Comparison of ENCODE assay signal across 15 cellular contexts in the genomic region with DNA sequence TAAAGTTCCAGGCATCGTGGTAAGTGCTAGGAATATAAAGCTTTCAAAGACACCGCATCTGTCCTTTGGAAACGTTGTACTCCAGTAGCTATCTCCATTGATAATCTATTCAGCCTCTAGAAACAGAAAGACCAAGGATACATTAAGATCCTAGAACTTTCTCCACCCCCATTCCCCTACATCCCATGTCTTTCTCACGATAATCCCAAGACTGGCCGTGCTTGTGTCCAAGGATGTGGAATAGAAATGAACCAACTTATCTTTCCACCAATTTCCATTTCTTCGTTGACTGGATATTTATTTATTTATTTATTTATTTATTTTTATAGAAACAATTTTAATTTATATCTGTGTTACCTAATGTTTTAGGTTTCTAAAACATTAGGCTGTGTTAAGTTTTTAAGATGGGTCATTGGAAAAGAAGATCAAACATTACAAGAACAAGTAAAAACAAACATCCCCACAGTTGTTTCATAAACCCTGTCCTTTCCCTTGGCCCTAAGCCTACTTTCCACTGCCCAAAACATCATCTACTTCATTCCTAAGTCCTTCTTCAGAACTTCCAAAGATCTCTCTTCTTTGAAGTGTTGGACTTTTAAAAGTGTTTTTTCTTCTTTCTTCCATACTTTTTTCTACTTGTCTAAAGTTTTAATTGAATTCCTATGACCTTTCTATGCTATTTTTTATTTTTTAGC. TPM values are rescaled to one million over a fixed set of nuclear protein-coding genes. Genes with fewer than 3 reads are reported as not detected.
DNase-seq lines count a peak whose midpoint lies in the region; ATAC-seq, FAIRE-seq and TF ChIP-seq lines count a peak whose summit lies in the region.
"Had no signal": no experiment of that assay in that cellular context is flagged by ENCODE, and none has a peak within 500 bp of the region (broad histone marks: within the 10 kb centered on the region; RNA-seq: fewer than 3 reads in every experiment).

No MANE protein-coding gene starts in this region.

- H3K9me3 Mint-ChIP-seq in activated CD4-positive, alpha-beta T cell treated with anti-CD3 and anti-CD28 coated beads for 36 hours (ENCODE audit: low read depth) = no peaks in the 10 kb centered on the region
- peaks cover 6% of the 10 kb centered on the region for H3K9me3 Mint-ChIP-seq in activated CD4-positive, alpha-beta T cell treated with anti-CD3 and anti-CD28 coated beads, Interleukin-2, amount 10 ng/mL, durations not matched to agents 24 days and 14 days
- peaks cover 0 to 2% (median 0%) of the 10 kb centered on the region in 9 donors for H3K9me3 Mint-ChIP-seq in naive thymus-derived CD8-positive, alpha-beta T cell

- CTCF ChIA-PET in activated CD4-positive, alpha-beta T cell treated with anti-CD3 and anti-CD28 coated beads for 36 hours (lab: Charles Lee) = interaction anchor here (0.9 to 3.5 kb wide), 5 partner anchors 12 to 90 kb away, joined by 4 to 17 read pairs (median 8); no protein-coding TSS in a partner anchor

- peaks cover 47% of the 10 kb centered on the region for H3K36me3 Mint-ChIP-seq in activated CD4-positive, alpha-beta T cell treated with anti-CD3 and anti-CD28 coated beads for 36 hours (ENCODE audit: low read depth)
- peaks cover 48% of the 10 kb centered on the region for H3K36me3 Mint-ChIP-seq in activated CD4-positive, alpha-beta T cell treated with anti-CD3 and anti-CD28 coated beads, Interleukin-2, amount 10 ng/mL, durations not matched to agents 24 days and 14 days (ENCODE audit: low read depth)
- peaks cover 4 to 27% (median 7%) of the 10 kb centered on the region in 3 donors for H3K36me3 Mint-ChIP-seq in naive thymus-derived CD8-positive, alpha-beta T cell

- POLR2A ChIA-PET in activated CD4-positive, alpha-beta T cell treated with anti-CD3 and anti-CD28 coated beads for 36 hours (lab: Charles Lee) = interaction anchor here (0.7 to 1.1 kb wide), 5 partner anchors 14 to 91 kb away, joined by 3 to 5 read pairs (median 3); no protein-coding TSS in a partner anchor
- POLR2A ChIA-PET in naive thymus-derived CD8-positive, alpha-beta T cell (lab: Charles Lee) = interaction anchor here (2.2 kb wide), 1 partner anchor 91 kb away, joined by 8 read pairs; no protein-coding TSS in a partner anchor

- no peak for ATAC-seq in activated CD4-positive, alpha-beta T cell treated with anti-CD3 and anti-CD28 coated beads for 36 hours
- ATAC-seq in naive thymus-derived CD8-positive, alpha-beta T cell = no peak
- ATAC-seq: left lobe of liver had no signal

- peak overlapping the region; percentile 81 for H3K27ac Mint-ChIP-seq in activated CD4-positive, alpha-beta T cell treated with anti-CD3 and anti-CD28 coated beads for 36 hours
- no peak overlapping the region for H3K27ac Mint-ChIP-seq in activated CD4-positive, alpha-beta T cell treated with anti-CD3 and anti-CD28 coated beads, Interleukin-2, amount 10 ng/mL, durations not matched to agents 24 days and 14 days
- peak overlapping the region in 8 of 10 donors; percentile 3 to 89 (median 28) for H3K27ac Mint-ChIP-seq in naive thymus-derived CD8-positive, alpha-beta T cell

- intact Hi-C loops in activated CD4-positive, alpha-beta T cell treated with anti-CD3 and anti-CD28 coated beads for 36 hours (cut with DNase I, micrococcal nuclease) = loop anchor here in 1 of 2 experiments (5.0 kb wide), 2 partner anchors 35 to 50 kb away; no protein-coding TSS in a partner anchor
- intact Hi-C loops in activated CD4-positive, alpha-beta T cell treated with anti-CD3 and anti-CD28 coated beads, Interleukin-2, amount 10 ng/mL, durations not matched to agents 24 days and 14 days (cut with micrococcal nuclease) = loop anchor here (2.0 to 5.0 kb wide), 4 partner anchors 14 to 45 kb away; no protein-coding TSS in a partner anchor

- peaks cover 93% of the 10 kb centered on the region for H3K4me1 Mint-ChIP-seq in activated CD4-positive, alpha-beta T cell treated with anti-CD3 and anti-CD28 coated beads for 36 hours
- H3K4me1 Mint-ChIP-seq in activated CD4-positive, alpha-beta T cell treated with anti-CD3 and anti-CD28 coated beads, Interleukin-2, amount 10 ng/mL, durations not matched to agents 24 days and 14 days = peaks cover 73% of the 10 kb centered on the region
- peaks cover 43 to 98% (median 88%) of the 10 kb centered on the region in 4 donors for H3K4me1 Mint-ChIP-seq in naive thymus-derived CD8-positive, alpha-beta T cell

- FAIRE-seq in endometrium (lab: Jason Lieb, UNC) = peak; percentile 80
- no peak for FAIRE-seq in D721Med (lab: Jason Lieb, UNC)

- H3K4me3 Mint-ChIP-seq in activated CD4-positive, alpha-beta T cell treated with anti-CD3 and anti-CD28 coated beads for 36 hours = no peak overlapping the region
- no peak overlapping the region for H3K4me3 Mint-ChIP-seq in activated CD4-positive, alpha-beta T cell treated with anti-CD3 and anti-CD28 coated beads, Interleukin-2, amount 10 ng/mL, durations not matched to agents 24 days and 14 days
- H3K4me3 Mint-ChIP-seq in naive thymus-derived CD8-positive, alpha-beta T cell = peak overlapping the region in 5 of 10 donors; percentile 25 to 46 (median 42)

- no peak for DNase-seq in activated CD4-positive, alpha-beta T cell treated with anti-CD3 and anti-CD28 coated beads for 36 hours
- no peak for DNase-seq in activated CD4-positive, alpha-beta T cell treated with anti-CD3 and anti-CD28 coated beads, Interleukin-2, amount 10 ng/mL, durations not matched to agents 24 days and 14 days
- DNase-seq in M059J (ENCODE audit: low read depth) = peak; percentile 45
- no peak for DNase-seq in naive thymus-derived CD8-positive, alpha-beta T cell
- DNase-seq in NCI-H82 (lab: John Stamatoyannopoulos, UW) = no peak
- no peak for DNase-seq in D721Med (ENCODE audit: insufficient read length, low spot score)
- no peak for DNase-seq in activated CD4-positive, alpha-beta T cell treated with anti-CD3 and anti-CD28 coated beads, Interleukin-2, amount 50 U/mL, for 48 hours
- DNase-seq: activated CD4-positive, alpha-beta T cell treated with anti-CD3 and anti-CD28 coated beads, Interleukin-2, amount 50 U/mL, for 4 hours; Calu3; hypothalamus; NCI-H774; T-helper 9 cell; upper lobe of left lung had no signal

- TF ChIP-seq CTCF in D721Med (IDR thresholded peaks at IDR 0.05; ENCODE audit: insufficient read depth, missing control alignments) = no peak

- no peaks in the 10 kb centered on the region for H3K27me3 Mint-ChIP-seq in activated CD4-positive, alpha-beta T cell treated with anti-CD3 and anti-CD28 coated beads for 36 hours
- H3K27me3 Mint-ChIP-seq in activated CD4-positive, alpha-beta T cell treated with anti-CD3 and anti-CD28 coated beads, Interleukin-2, amount 10 ng/mL, durations not matched to agents 24 days and 14 days = no peaks in the 10 kb centered on the region
- H3K27me3 Mint-ChIP-seq in naive thymus-derived CD8-positive, alpha-beta T cell = no peaks in the 10 kb centered on the region

RNA-seq across cellular contexts. Expression of a gene that starts 39.7 kb away (rescaled TPM):
- total RNA-seq in activated CD4-positive, alpha-beta T cell treated with anti-CD3 and anti-CD28 coated beads for 36 hours = 10 to 100 TPM; 31.5 to 37.1 TPM
- total RNA-seq in activated CD4-positive, alpha-beta T cell treated with anti-CD3 and anti-CD28 coated beads, Interleukin-2, amount 10 ng/mL, durations not matched to agents 24 days and 14 days = 73.1 and 74.0 TPM in 2 replicates
- total RNA-seq in M059J (2014; rRNA removed; shearing (Covaris generic)) = 4.8 and 6.1 TPM in 2 replicates
- 10 to 100 TPM; 52.2 to 53.3 TPM for total RNA-seq in naive thymus-derived CD8-positive, alpha-beta T cell
- 10 to 100 TPM; 10.0 to 19.2 (median 14.2) TPM for polyA plus RNA-seq in naive thymus-derived CD8-positive, alpha-beta T cell
